ENCODE assay signal across 18 cellular contexts in genomic region chr14:50801706-50802105, GRCh38. TPM values are rescaled to one million over a fixed set of nuclear protein-coding genes. Genes with fewer than 3 reads are reported as not detected.
A peak's percentile ranks its signal among the peaks of the same experiment; 100 is the strongest.
DNase-seq lines count a peak whose midpoint lies in the region; ATAC-seq and TF ChIP-seq lines count a peak whose summit lies in the region.
"Had no signal": no experiment of that assay in that cellular context is flagged by ENCODE, and none has a peak within 500 bp of the region (broad histone marks: within the 10 kb centered on the region; RNA-seq: fewer than 3 reads in every experiment).

No MANE protein-coding gene starts in this region.

- H3K9me3 ChIP-seq in T-helper 17 cell (ENCODE audit: control insufficient read depth, low read length, poor library complexity, severe bottlenecking): no peaks in the 10 kb centered on the region
- H3K9me3 ChIP-seq: ascending aorta, heart left ventricle, pancreas had no signal

- peaks cover 5% of the 10 kb centered on the region for H3K36me3 Mint-ChIP-seq in T-helper 17 cell (ENCODE audit: low read depth)

- no peak overlapping the region for H3K4me3 Mint-ChIP-seq in T-helper 17 cell
- H3K4me3 Mint-ChIP-seq: activated B cell treated with CpG ODN at 0.5 μM for 24 hours had no signal

- H3K27me3 Mint-ChIP-seq in T-helper 17 cell: no peaks in the 10 kb centered on the region
- H3K27me3 Mint-ChIP-seq: activated B cell treated with CpG ODN at 0.5 μM for 24 hours had no signal

- ATAC-seq in T-helper 17 cell (no peak), Right ventricle myocardium superior (ENCODE audit: poor library complexity) (no peak)
- ATAC-seq: heart left ventricle, pancreas had no signal

- TF ChIP-seq CTCF in epithelial cell of proximal tubule (conservative IDR thresholded peaks at IDR 0.05; ENCODE audit: low read depth, low read length): no peak

- peaks cover 19% of the 10 kb centered on the region for H3K4me1 Mint-ChIP-seq in T-helper 17 cell

- no peak overlapping the region for H3K4me3 ChIP-seq in epithelial cell of proximal tubule (ENCODE audit: low read depth, low read length)
- H3K4me3 ChIP-seq: ascending aorta, heart left ventricle, pancreas had no signal

- H3K27ac Mint-ChIP-seq in T-helper 17 cell: peak overlapping the region; percentile 11
- H3K27ac Mint-ChIP-seq: activated B cell treated with CpG ODN at 0.5 μM for 24 hours had no signal

- peak; percentile 35 for DNase-seq in GM03348 (ENCODE audit: low spot score)
- DNase-seq in T-helper 17 cell: no peak
- DNase-seq in epithelial cell of proximal tubule (ENCODE audit: low read depth): peak; percentile 15
- DNase-seq in non-pigmented ciliary epithelial cell (ENCODE audit: low read depth): peak; percentile 42
- DNase-seq in Right ventricle myocardium superior: no peak
- no peak for DNase-seq in NCI-H146 treated with DMSO at 0.1 percent for 48 hours (lab: John Stamatoyannopoulos, UW; ENCODE audit: unreplicated experiment)
- no peak for DNase-seq in hypothalamus (lab: John Stamatoyannopoulos, UW)
- DNase-seq in stimulated activated CD4-positive, alpha-beta T cell treated with anti-CD3 and anti-CD28 coated beads, Interleukin-15, amount 100 ng/mL, for 24 hours: no peak
- DNase-seq: activated B cell treated with CpG ODN at 0.5 μM for 24 hours; activated effector memory CD4-positive, alpha-beta T cell treated with Interleukin-2 at 50 U/mL for 16 hours; DND-41; effector memory CD4-positive, alpha-beta T cell; heart left ventricle; kidney; NCI-H146; NCI-H446 treated with DMSO at 0.1 percent for 48 hours; pancreas had no signal

- intact Hi-C loops in Right ventricle myocardium superior (cut with DNase I): no loop called here

RNA-seq across cellular contexts. Expression of gene NIN, which starts 29.3 kb away (rescaled TPM):
- total RNA-seq in T-helper 17 cell (10 to 100 TPM; 62.2 to 71.6 TPM), epithelial cell of proximal tubule (26.5 and 26.9 TPM in 2 replicates), Right ventricle myocardium superior (22.8 TPM)

Comparison
In these comparisons a context has a peak if more than half of its experiments do, and no peak if none do; other contexts are left out.
1. DNase-seq: peak in GM03348 (single experiment), epithelial cell of proximal tubule (single experiment) and non-pigmented ciliary epithelial cell (single experiment); none in T-helper 17 cell (0 of 3), Right ventricle myocardium superior (single experiment), NCI-H146 treated with DMSO at 0.1 percent for 48 hours (single experiment), hypothalamus (0 of 51) and stimulated activated CD4-positive, alpha-beta T cell treated with anti-CD3 and anti-CD28 coated beads, Interleukin-15, amount 100 ng/mL, for 24 hours (single experiment).